ENCODE assay signal across 22 cellular contexts in the genomic region with DNA sequence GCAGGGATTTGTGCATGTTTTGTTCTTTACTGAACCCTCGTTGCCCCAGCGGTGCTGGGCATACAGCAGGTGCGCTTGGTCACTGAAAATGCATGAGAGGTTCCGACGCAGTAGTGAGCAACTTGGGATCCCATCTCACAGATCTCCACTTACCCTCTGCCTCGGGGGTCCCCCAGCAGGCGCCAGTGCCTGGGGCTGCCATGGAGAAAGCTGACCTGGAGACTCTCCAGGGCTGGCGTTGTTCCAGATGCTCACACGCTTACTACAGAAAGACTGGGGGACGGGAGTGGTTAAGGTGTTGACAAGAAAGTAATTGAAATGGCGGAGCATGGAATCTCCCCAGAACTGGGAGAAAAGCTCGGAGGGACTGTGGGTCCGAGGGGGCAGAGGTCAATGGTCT. TPM values are rescaled to one million over a fixed set of nuclear protein-coding genes. Genes with fewer than 3 reads are reported as not detected.
DNase-seq lines count a peak whose midpoint lies in the region; ATAC-seq and TF ChIP-seq lines count a peak whose summit lies in the region.
"Had no signal": no experiment of that assay in that cellular context is flagged by ENCODE, and none has a peak within 500 bp of the region (broad histone marks: within the 10 kb centered on the region; RNA-seq: fewer than 3 reads in every experiment).

No MANE protein-coding gene starts in this region.

- no peak overlapping the region for H4K91ac ChIP-seq in neuronal stem cell (ENCODE audit: low read depth, low read length, poor library complexity)

- intact Hi-C loops in natural killer cell (cut with micrococcal nuclease), result no loop called here

- H3K18ac ChIP-seq in neuronal stem cell (ENCODE audit: low read length), result no peak overlapping the region

- no peak overlapping the region for H3K27ac Mint-ChIP-seq in natural killer cell treated with Interleukin-12 subunit alpha and Interleukin-12 subunit beta and Interleukin-15 and Interleukin-18, amount 100 ng/mL, for 72 hours
- no peak overlapping the region for H3K27ac Mint-ChIP-seq in natural killer cell
- H3K27ac Mint-ChIP-seq: CD4-positive, alpha-beta memory T cell; HFFc6 had no signal

- H3K4me3 ChIP-seq in neuronal stem cell (ENCODE audit: low read length in 2 of 2), result no peak overlapping the region
- H3K4me3 ChIP-seq: BLaER1 had no signal

- H2BK15ac ChIP-seq in neuronal stem cell (ENCODE audit: low read length), result no peak overlapping the region

- H3K27me3 Mint-ChIP-seq in natural killer cell treated with Interleukin-12 subunit alpha and Interleukin-12 subunit beta and Interleukin-15 and Interleukin-18, amount 100 ng/mL, for 72 hours, result no peaks in the 10 kb centered on the region
- H3K27me3 Mint-ChIP-seq in natural killer cell (ENCODE audit: low read depth in 2 of 2), result peaks cover 0 to under 1% of the 10 kb centered on the region in 2 donors

- H2AK5ac ChIP-seq in neuronal stem cell (ENCODE audit: low read depth, low read length), result no peak overlapping the region

- no CpG with 5 or more reads among the region's 13 CpGs for WGBS in neuronal stem cell (ENCODE audit: extremely low coverage in 2 of 2, insufficient read length in 2 of 2, insufficient replicate concordance in 1 of 2), 2 donors

- H3K36me3 Mint-ChIP-seq in natural killer cell treated with Interleukin-12 subunit alpha and Interleukin-12 subunit beta and Interleukin-15 and Interleukin-18, amount 100 ng/mL, for 72 hours, result no peaks in the 10 kb centered on the region
- H3K36me3 Mint-ChIP-seq in natural killer cell, result no peaks in the 10 kb centered on the region
- H3K36me3 Mint-ChIP-seq: CD4-positive, alpha-beta memory T cell had no signal

- ATAC-seq in natural killer cell treated with Interleukin-12 subunit alpha and Interleukin-12 subunit beta and Interleukin-15 and Interleukin-18, amount 100 ng/mL, for 72 hours, result no peak
- ATAC-seq in natural killer cell (no peak), GM21717 (IDR thresholded peaks at IDR 0.05; ENCODE audit: unreplicated experiment) (no peak)
- ATAC-seq: HCT116, HepG2 had no signal

- H3K4me3 Mint-ChIP-seq in natural killer cell treated with Interleukin-12 subunit alpha and Interleukin-12 subunit beta and Interleukin-15 and Interleukin-18, amount 100 ng/mL, for 72 hours, result no peak overlapping the region
- H3K4me3 Mint-ChIP-seq in natural killer cell, result no peak overlapping the region
- H3K4me3 Mint-ChIP-seq: CD14-positive monocyte; CD4-positive, alpha-beta memory T cell; HFFc6 had no signal

- no peak overlapping the region for H2BK120ac ChIP-seq in neuronal stem cell (ENCODE audit: low read depth, low read length)

- no peak overlapping the region for H2BK12ac ChIP-seq in neuronal stem cell (ENCODE audit: low read length)

- no peak overlapping the region for H2BK5ac ChIP-seq in neuronal stem cell (ENCODE audit: low read length)

- H3K4me1 Mint-ChIP-seq in natural killer cell treated with Interleukin-12 subunit alpha and Interleukin-12 subunit beta and Interleukin-15 and Interleukin-18, amount 100 ng/mL, for 72 hours (ENCODE audit: low read depth in 2 of 2), result peaks cover 0 to 3% of the 10 kb centered on the region in 2 donors
- H3K4me1 Mint-ChIP-seq in natural killer cell, result peaks cover 0 to 8% of the 10 kb centered on the region in 2 donors
- H3K4me1 Mint-ChIP-seq: CD4-positive, alpha-beta memory T cell had no signal

- H3K4ac ChIP-seq in neuronal stem cell (ENCODE audit: low read length), result no peak overlapping the region

- H3K4me1 ChIP-seq in neuronal stem cell (ENCODE audit: control insufficient read depth in 2 of 2, insufficient read depth in 1 of 2, low read depth in 1 of 2, low read length in 2 of 2), result peaks cover 6% of the 10 kb centered on the region in 2 donors

- H3K36me3 ChIP-seq in neuronal stem cell (replicated peaks in 1 of 2; ENCODE audit: control insufficient read depth in 2 of 2, insufficient read depth in 2 of 2, low read length in 2 of 2), result no peaks in the 10 kb centered on the region

- no peak overlapping the region for H3K9ac ChIP-seq in neuronal stem cell (ENCODE audit: low read depth, low read length, poor library complexity)
- H3K9ac ChIP-seq: BLaER1 had no signal

- H3K23ac ChIP-seq in neuronal stem cell (ENCODE audit: low read depth, low read length, poor library complexity), result no peak overlapping the region

- TF ChIP-seq CTCF in natural killer cell (IDR thresholded peaks at IDR 0.05), result no peak

- H3K27ac ChIP-seq in neuronal stem cell (replicated peaks; ENCODE audit: low read length), result peak overlapping the region; percentile 60
- H3K27ac ChIP-seq: BLaER1 had no signal

- no peaks in the 10 kb centered on the region for H3K27me3 ChIP-seq in neuronal stem cell (ENCODE audit: control insufficient read depth in 3 of 3, insufficient read depth in 3 of 3, low read depth in 1 of 3, low read length in 3 of 3)
- H3K27me3 ChIP-seq: BLaER1 had no signal

- no peak overlapping the region for H4K8ac ChIP-seq in neuronal stem cell (ENCODE audit: low read depth, low read length)

- no peaks in the 10 kb centered on the region for H3K79me1 ChIP-seq in neuronal stem cell (ENCODE audit: low read depth, low read length)

- no peaks in the 10 kb centered on the region for H3K9me3 Mint-ChIP-seq in natural killer cell treated with Interleukin-12 subunit alpha and Interleukin-12 subunit beta and Interleukin-15 and Interleukin-18, amount 100 ng/mL, for 72 hours
- H3K9me3 Mint-ChIP-seq in natural killer cell, result no peaks in the 10 kb centered on the region
- H3K9me3 Mint-ChIP-seq: CD14-positive monocyte had no signal

- no peaks in the 10 kb centered on the region for H3K9me3 ChIP-seq in neuronal stem cell (replicated peaks in 1 of 2; ENCODE audit: control insufficient read depth in 2 of 2, insufficient read depth in 1 of 2, low read depth in 1 of 2, low read length in 2 of 2)

- no peak overlapping the region for H3K14ac ChIP-seq in neuronal stem cell (ENCODE audit: low read length)

- H2AFZ ChIP-seq in neuronal stem cell (ENCODE audit: low read length), result no peak overlapping the region

- DNase-seq in NCI-H345 (lab: John Stamatoyannopoulos, UW) (peak; percentile 17), NCI-H345 treated with DMSO at 0.1 percent for 48 hours (lab: John Stamatoyannopoulos, UW; ENCODE audit: unreplicated experiment) (no peak), natural killer cell (no peak), neuronal stem cell (ENCODE audit: low spot score) (no peak), T-helper 2 cell (no peak)
- peak; percentile 34 for DNase-seq in natural killer cell treated with Interleukin-12 subunit alpha and Interleukin-12 subunit beta and Interleukin-15 and Interleukin-18, amount 100 ng/mL, for 72 hours (ENCODE audit: low spot score)
- no peak for DNase-seq in activated CD4-positive, alpha-beta T cell treated with anti-CD3 and anti-CD28 coated beads, Interleukin-2, amount 50 U/mL, for 1 hour
- DNase-seq: 8988T; CD4-positive, alpha-beta memory T cell; DMS153; DMS79; GDM1; GOT3; H7; HFFc6 had no signal

- H3K4me2 ChIP-seq in neuronal stem cell (ENCODE audit: insufficient read depth, low read length, poor library complexity, severe bottlenecking), result no peak overlapping the region
- H3K4me2 ChIP-seq: BLaER1 had no signal

RNA-seq across cellular contexts. Expression of a gene that starts 14.2 kb away (rescaled TPM):
- total RNA-seq in natural killer cell treated with Interleukin-12 subunit alpha and Interleukin-12 subunit beta and Interleukin-15 and Interleukin-18, amount 100 ng/mL, for 72 hours, result under 1 TPM; 0.14 to 0.21 TPM
- total RNA-seq in natural killer cell, result 1 to 10 TPM in 2 of 3 donors, under 1 TPM in 1; 0.33 to 3.2 (median 2.6) TPM
- polyA plus RNA-seq in neuronal stem cell (2013, experiment 1 of 2), result 7.6 TPM
- polyA plus RNA-seq in neuronal stem cell (2013, experiment 2 of 2), result 7.7 TPM
- total RNA-seq: A673; CD4-positive, alpha-beta memory T cell; HFFc6 had no signal
- polyA plus RNA-seq: AG04450; CD4-positive, alpha-beta memory T cell had no signal

RNA-seq across cellular contexts. Expression of a gene that starts 43.7 kb away (rescaled TPM):
- total RNA-seq in natural killer cell treated with Interleukin-12 subunit alpha and Interleukin-12 subunit beta and Interleukin-15 and Interleukin-18, amount 100 ng/mL, for 72 hours, result 10 to 100 TPM; 54.2 to 58.6 TPM
- 100 to 1,000 TPM; 176 to 306 (median 250) TPM for total RNA-seq in natural killer cell
- 9.6 TPM for polyA plus RNA-seq in neuronal stem cell (2013, experiment 1 of 2)
- 9.9 TPM for polyA plus RNA-seq in neuronal stem cell (2013, experiment 2 of 2)

Comparison
In these comparisons a context has a peak if more than half of its experiments do, and no peak if none do; other contexts are left out.
1. DNase-seq: peak in NCI-H345 (single experiment) and natural killer cell treated with Interleukin-12 subunit alpha and Interleukin-12 subunit beta and Interleukin-15 and Interleukin-18, amount 100 ng/mL, for 72 hours (single experiment); none in NCI-H345 treated with DMSO at 0.1 percent for 48 hours (single experiment), natural killer cell (single experiment), neuronal stem cell (single experiment), activated CD4-positive, alpha-beta T cell treated with anti-CD3 and anti-CD28 coated beads, Interleukin-2, amount 50 U/mL, for 1 hour (single experiment) and T-helper 2 cell (0 of 5).